In genomic region chr5:51203598-51203997, GRCh38 we compare ENCODE assay signal across 20 cellular contexts.
DNase-seq lines count a peak whose midpoint lies in the region; ATAC-seq and TF ChIP-seq lines count a peak whose summit lies in the region.
"Had no signal": no experiment of that assay in that cellular context is flagged by ENCODE, and none has a peak within 500 bp of the region (broad histone marks: within the 10 kb centered on the region; RNA-seq: fewer than 3 reads in every experiment).

No MANE protein-coding gene starts in this region.

- POLR2A ChIA-PET in HEK293T (lab: Yijun Ruan, JAX) = no interaction called here

- no peak for TF ChIP-seq CTCF in GM13976 (IDR thresholded peaks at IDR 0.05; ENCODE audit: borderline replicate concordance, control extremely low read depth, extremely low read depth, insufficient read depth, missing control alignments)

- no peak for DNase-seq in kidney glomerular epithelial cell (lab: John Stamatoyannopoulos, UW)
- no peak for DNase-seq in GM13976 (ENCODE audit: low spot score)
- no peak for DNase-seq in HEK293T (ENCODE audit: extremely low spot score)
- DNase-seq: activated CD4-positive, alpha-beta T cell treated with anti-CD3 and anti-CD28 coated beads for 36 hours; activated effector memory CD4-positive, alpha-beta T cell treated with Interleukin-2 at 50 U/mL for 16 hours; adrenal gland; DMS153; KG1; natural killer cell; NCI-H2081; stimulated activated CD4-positive, alpha-beta T cell treated with anti-CD3 and anti-CD28 coated beads, Interleukin-1b, Interleukin-23, amount 100 ng/mL, for 48 hours; stimulated activated naive CD8-positive, alpha-beta T cell treated with anti-CD3 and anti-CD28 coated beads, Interleukin-15, Interleukin-2, amounts not matched to agents 100 U/mL and 50 U/mL, for 24 hours; SW 1271; trophoblast cell had no signal

- CTCF ChIA-PET in HEK293T (lab: Yijun Ruan, JAX) = no interaction called here

- in situ Hi-C loops in GM13976 (cut with MboI; ENCODE audit: low sequenced_read_pairs, unreplicated experiment) = no loop called here

- ATAC-seq in GM18511 (IDR thresholded peaks at IDR 0.05; ENCODE audit: unreplicated experiment) (peak; percentile 69), GM21381 (IDR thresholded peaks at IDR 0.05; ENCODE audit: unreplicated experiment) (peak; percentile 65), HG02852 (IDR thresholded peaks at IDR 0.05; ENCODE audit: unreplicated experiment) (peak; percentile 74), HG03439 (IDR thresholded peaks at IDR 0.05; ENCODE audit: unreplicated experiment) (peak; percentile 77), HG03457 (IDR thresholded peaks at IDR 0.05; ENCODE audit: unreplicated experiment) (no peak)
- ATAC-seq: activated CD4-positive, alpha-beta T cell treated with anti-CD3 and anti-CD28 coated beads for 36 hours; gastroesophageal sphincter; natural killer cell; stimulated activated naive CD8-positive, alpha-beta T cell treated with anti-CD3 and anti-CD28 coated beads, Interleukin-15, Interleukin-2, amounts not matched to agents 100 U/mL and 50 U/mL, for 24 hours had no signal

TF ChIP-seq in HEK293T, 16 proteins besides CTCF, POLR2A, EP300 and RAD21:
- TF ChIP-seq SUZ12 (IDR thresholded peaks at IDR 0.05) = no peak
- no peak for TF ChIP-seq FOXM1 (IDR thresholded peaks at IDR 0.05; ENCODE audit: borderline replicate concordance)
- no peak for TF ChIP-seq PKNOX1 (IDR thresholded peaks at IDR 0.05)
- TF ChIP-seq FOXK2 (IDR thresholded peaks at IDR 0.05) = no peak
- TF ChIP-seq L3MBTL2 (conservative IDR thresholded peaks at IDR 0.05) = no peak
- TF ChIP-seq ZNF384 (IDR thresholded peaks at IDR 0.05) = no peak
- no peak for TF ChIP-seq TARDBP (IDR thresholded peaks at IDR 0.05)
- no peak for TF ChIP-seq HDGF (IDR thresholded peaks at IDR 0.05; ENCODE audit: borderline replicate concordance)
- TF ChIP-seq ELF4 (IDR thresholded peaks at IDR 0.05) = no peak
- TF ChIP-seq ARNT (IDR thresholded peaks at IDR 0.05) = no peak
- no peak for TF ChIP-seq SP1 (IDR thresholded peaks at IDR 0.05)
- TF ChIP-seq BHLHE40 (IDR thresholded peaks at IDR 0.05; ENCODE audit: borderline replicate concordance) = no peak
- TF ChIP-seq LEF1 (IDR thresholded peaks at IDR 0.05; ENCODE audit: borderline replicate concordance) = no peak
- no peak for TF ChIP-seq CTBP1 (IDR thresholded peaks at IDR 0.05; ENCODE audit: borderline replicate concordance)
- TF ChIP-seq NFRKB (IDR thresholded peaks at IDR 0.05) = no peak
- no peak for TF ChIP-seq FOXA1 (IDR thresholded peaks at IDR 0.05)
TF ChIP-seq in HEK293T: peak in this region for 0.
